Comparison of ENCODE assay signal across 19 cellular contexts in genomic region chr22:19271273-19271855, GRCh38.
"Had no signal": no experiment of that assay in that cellular context is flagged by ENCODE, and none has a peak within 500 bp of the region (broad histone marks: within the 10 kb centered on the region; RNA-seq: fewer than 3 reads in every experiment).

No MANE protein-coding gene starts in this region.

- H3K4me3 ChIP-seq: ascending aorta, heart left ventricle, left ventricle myocardium inferior, upper lobe of left lung had no signal

- H3K27ac ChIP-seq: ascending aorta, foreskin keratinocyte, heart left ventricle, left ventricle myocardium inferior, upper lobe of left lung had no signal

- ATAC-seq: foreskin keratinocyte, heart left ventricle, sciatic nerve had no signal

- H3K27me3 ChIP-seq: ascending aorta, foreskin keratinocyte, heart left ventricle, upper lobe of left lung had no signal

- H3K27ac Mint-ChIP-seq: activated CD4-positive, alpha-beta memory T cell treated with anti-CD3 and anti-CD28 coated beads for 36 hours; activated naive CD8-positive, alpha-beta T cell treated with anti-CD3 and anti-CD28 coated beads, Interleukin-2, amount 10 ng/mL, durations not matched to agents 7 days and 5 days; activated T-cell treated with anti-CD3 and anti-CD28 coated beads, Interleukin-2, amount 50 U/mL, for 72 hours; T-helper 2 cell treated with Interferon-gamma antibody and Interleukin-4, amounts not matched to agents 5 μg/mL and 100 μg/mL, for 36 hours had no signal

- DNase-seq: activated CD4-positive, alpha-beta memory T cell treated with anti-CD3 and anti-CD28 coated beads for 36 hours; activated CD4-positive, alpha-beta T cell treated with anti-CD3 and anti-CD28 coated beads for 1 hour; activated naive CD8-positive, alpha-beta T cell treated with anti-CD3 and anti-CD28 coated beads, Interleukin-2, amount 10 ng/mL, durations not matched to agents 7 days and 5 days; activated T-cell treated with anti-CD3 and anti-CD28 coated beads, Interleukin-2, amount 50 U/mL, for 72 hours; heart left ventricle; islet precursor cell; left ventricle myocardium inferior; posterior cingulate gyrus; stimulated activated CD4-positive, alpha-beta T cell treated with anti-CD3 and anti-CD28 coated beads, Interleukin-12 subunit alpha, Interleukin-12 subunit beta, amount 100 ng/mL, for 4 hours; stimulated activated naive CD4-positive, alpha-beta T cell; substantia nigra; SW 1271; upper lobe of left lung had no signal

- H3K36me3 Mint-ChIP-seq: activated naive CD8-positive, alpha-beta T cell treated with anti-CD3 and anti-CD28 coated beads, Interleukin-2, amount 10 ng/mL, durations not matched to agents 7 days and 5 days had no signal

- H3K27me3 Mint-ChIP-seq: activated CD4-positive, alpha-beta memory T cell treated with anti-CD3 and anti-CD28 coated beads for 36 hours had no signal

- H3K4me1 Mint-ChIP-seq: neural crest cell had no signal

- FAIRE-seq: endometrium had no signal

- H3K4me1 ChIP-seq: ascending aorta, foreskin keratinocyte, left ventricle myocardium inferior, upper lobe of left lung had no signal

- H3K4me3 Mint-ChIP-seq: activated CD4-positive, alpha-beta memory T cell treated with anti-CD3 and anti-CD28 coated beads for 36 hours; activated naive CD8-positive, alpha-beta T cell treated with anti-CD3 and anti-CD28 coated beads, Interleukin-2, amount 10 ng/mL, durations not matched to agents 7 days and 5 days; activated T-cell treated with anti-CD3 and anti-CD28 coated beads, Interleukin-2, amount 50 U/mL, for 72 hours; neural crest cell; T-helper 2 cell treated with Interferon-gamma antibody and Interleukin-4, amounts not matched to agents 5 μg/mL and 100 μg/mL, for 36 hours had no signal
